Comparison of ENCODE assay signal across 23 cellular contexts in genomic region chr10:128322106-128322505, GRCh38.
"Had no signal": no experiment of that assay in that cellular context is flagged by ENCODE, and none has a peak within 500 bp of the region (broad histone marks: within the 10 kb centered on the region; RNA-seq: fewer than 3 reads in every experiment).

No MANE protein-coding gene starts in this region.

- ATAC-seq: gastrocnemius medialis, heart right ventricle, left cardiac atrium, left lung, left ventricle myocardium superior, lower lobe of right lung had no signal

- H3K9me3 ChIP-seq: gastrocnemius medialis, heart right ventricle, left lung, lower lobe of right lung had no signal

- DNase-seq: dermis blood vessel endothelial cell; dorsolateral prefrontal cortex; effector CD4-positive, alpha-beta T cell; effector memory CD4-positive, alpha-beta T cell; esophagus squamous epithelium; foreskin fibroblast; foreskin melanocyte; gastrocnemius medialis; glutamatergic neuron; head of caudate nucleus; heart right ventricle; hippocampal formation; left cardiac atrium; left lung; left ventricle myocardium superior; lower lobe of right lung; mesenchymal stem cell; midbrain had no signal

- FAIRE-seq: colon, endothelial cell of umbilical vein, islet of Langerhans, keratinocyte had no signal

- H3K27me3 ChIP-seq: gastrocnemius medialis had no signal

- H3K4me3 ChIP-seq: coronary artery, dorsolateral prefrontal cortex, esophagus squamous epithelium, gastrocnemius medialis, heart right ventricle, left lung, lower lobe of right lung had no signal

- H3K36me3 ChIP-seq: esophagus squamous epithelium, gastrocnemius medialis, heart right ventricle, left lung, lower lobe of right lung had no signal

- H3K27ac ChIP-seq: coronary artery, dorsolateral prefrontal cortex, esophagus squamous epithelium, gastrocnemius medialis, heart right ventricle, left lung, lower lobe of right lung had no signal

- H3K4me1 ChIP-seq: esophagus squamous epithelium, gastrocnemius medialis, left lung, lower lobe of right lung had no signal
